ENCODE assay signal across 30 cellular contexts in the genomic region with DNA sequence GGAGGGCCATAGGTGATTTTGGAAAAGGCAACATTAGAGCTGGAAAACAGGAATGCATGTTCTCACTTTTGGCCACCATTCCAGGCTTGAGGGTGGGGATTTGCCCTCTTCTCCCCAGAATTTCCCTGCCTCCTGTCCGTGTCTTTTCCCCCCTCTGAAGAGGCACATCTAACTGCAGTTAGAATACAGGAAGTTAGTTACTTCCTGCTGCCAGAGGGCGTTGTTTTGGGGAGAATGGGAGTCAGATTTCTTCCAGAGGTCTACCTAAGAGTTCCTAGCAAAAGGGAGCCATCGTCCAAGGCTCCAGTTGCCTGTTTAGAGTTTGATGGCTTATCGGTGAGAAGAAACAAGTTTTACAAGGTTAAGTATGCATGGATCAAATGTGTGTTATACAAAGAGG.
"Had no signal": no experiment of that assay in that cellular context is flagged by ENCODE, and none has a peak within 500 bp of the region (broad histone marks: within the 10 kb centered on the region; RNA-seq: fewer than 3 reads in every experiment).

No MANE protein-coding gene starts in this region.

- H3K9me3 ChIP-seq: esophagus squamous epithelium, lower lobe of right lung, prostate gland, right atrium auricular region, suprapubic skin, transverse colon, upper lobe of right lung, uterus had no signal

- H3K27ac ChIP-seq: coronary artery, esophagus squamous epithelium, heart right ventricle, lower lobe of right lung, prostate gland, right atrium auricular region, suprapubic skin, transverse colon, upper lobe of right lung, uterus had no signal

- H3K36me3 Mint-ChIP-seq: immature natural killer cell, memory B cell, natural killer cell had no signal

- ATAC-seq: heart right ventricle; left ventricle myocardium superior; lower lobe of right lung; natural killer cell; sciatic nerve; stimulated activated naive CD8-positive, alpha-beta T cell treated with anti-CD3 and anti-CD28 coated beads, Interleukin-15, amount 100 ng/mL, for 72 hours; upper lobe of right lung had no signal

- H3K27me3 Mint-ChIP-seq: stimulated activated naive CD8-positive, alpha-beta T cell treated with anti-CD3 and anti-CD28 coated beads, Interleukin-15, amount 100 ng/mL, for 72 hours had no signal

- H3K36me3 ChIP-seq: esophagus squamous epithelium, heart right ventricle, lower lobe of right lung, prostate gland, right atrium auricular region, suprapubic skin, transverse colon, upper lobe of right lung, uterus had no signal

- H3K27me3 ChIP-seq: esophagus squamous epithelium, heart right ventricle, right atrium auricular region, suprapubic skin, transverse colon, upper lobe of right lung, uterus had no signal

- H3K4me2 ChIP-seq: smooth muscle cell had no signal

- H3K4me3 Mint-ChIP-seq: immature natural killer cell; memory B cell; natural killer cell; stimulated activated naive CD8-positive, alpha-beta T cell treated with anti-CD3 and anti-CD28 coated beads, Interleukin-15, amount 100 ng/mL, for 72 hours had no signal

- H3K4me1 ChIP-seq: esophagus squamous epithelium, heart right ventricle, lower lobe of right lung, prostate gland, right atrium auricular region, suprapubic skin, transverse colon, upper lobe of right lung, uterus had no signal

- FAIRE-seq: endothelial cell of umbilical vein, keratinocyte had no signal

- H3K27ac Mint-ChIP-seq: immature natural killer cell, memory B cell, natural killer cell had no signal

- H3K9me3 Mint-ChIP-seq: memory B cell; natural killer cell; stimulated activated naive CD8-positive, alpha-beta T cell treated with anti-CD3 and anti-CD28 coated beads, Interleukin-15, amount 100 ng/mL, for 72 hours had no signal

- H3K4me3 ChIP-seq: coronary artery, esophagus squamous epithelium, heart right ventricle, lower lobe of right lung, prostate gland, right atrium auricular region, smooth muscle cell, suprapubic skin, transverse colon, upper lobe of right lung, uterus had no signal

- DNase-seq: dermis blood vessel endothelial cell; effector memory CD4-positive, alpha-beta T cell; esophagus squamous epithelium; foreskin melanocyte; glutamatergic neuron; heart right ventricle; hippocampal formation; immature natural killer cell; left ventricle myocardium superior; lower lobe of right lung; natural killer cell; nucleus accumbens; stimulated activated CD4-positive, alpha-beta T cell treated with anti-CD3 and anti-CD28 coated beads, Interleukin-12 subunit alpha, Interleukin-12 subunit beta, amount 100 ng/mL, for 4 hours; stimulated activated CD4-positive, alpha-beta T cell treated with anti-CD3 and anti-CD28 coated beads, Interleukin-1b, Interleukin-23, amount 100 ng/mL, for 48 hours; stimulated activated CD4-positive, alpha-beta T cell treated with anti-CD3 and anti-CD28 coated beads, Interleukin-4, amount 100 ng/mL, for 1 hour; stimulated activated CD8-positive, alpha-beta memory T cell treated with anti-CD3 and anti-CD28 coated beads, Interleukin-4, amount 100 ng/mL, for 48 hours; stimulated activated naive CD4-positive, alpha-beta T cell; stimulated activated naive CD8-positive, alpha-beta T cell treated with anti-CD3 and anti-CD28 coated beads, Interleukin-15, amount 100 ng/mL, for 72 hours; transverse colon; upper lobe of right lung; uterus had no signal

- H3K4me1 Mint-ChIP-seq: immature natural killer cell; memory B cell; natural killer cell; stimulated activated naive CD8-positive, alpha-beta T cell treated with anti-CD3 and anti-CD28 coated beads, Interleukin-15, amount 100 ng/mL, for 72 hours had no signal
